Comparison of ENCODE assay signal across 9 cellular contexts in the genomic region with DNA sequence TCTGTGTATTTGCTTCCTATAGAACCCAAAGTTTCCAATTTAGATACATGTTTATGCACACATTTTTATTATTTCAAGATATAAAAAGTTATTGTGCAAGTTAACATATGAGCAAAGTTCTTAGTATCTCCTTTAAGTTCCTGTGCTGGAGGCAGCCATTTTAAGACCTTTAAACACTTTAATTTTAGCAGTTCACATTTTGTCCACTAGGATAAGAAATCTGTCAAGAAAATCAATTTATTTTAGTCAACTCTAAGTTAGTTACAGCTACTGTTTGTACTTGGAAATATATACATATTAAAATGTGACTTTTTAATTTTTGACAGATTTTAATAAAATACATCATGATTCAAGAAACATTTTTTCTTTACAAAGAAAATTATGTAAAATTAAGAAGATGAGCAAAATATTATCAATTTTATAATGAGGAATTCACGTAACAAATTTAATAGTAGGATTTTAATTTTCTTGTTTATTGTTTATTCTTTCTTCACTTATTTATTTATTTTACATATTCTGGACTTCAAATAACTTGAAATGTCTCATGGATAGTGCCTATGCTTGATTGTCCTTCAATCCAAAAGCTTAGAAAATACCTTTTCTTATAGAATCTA.
A peak's percentile ranks its signal among the peaks of the same experiment; 100 is the strongest.
DNase-seq lines count a peak whose midpoint lies in the region; ATAC-seq and TF ChIP-seq lines count a peak whose summit lies in the region.
"Had no signal": no experiment of that assay in that cellular context is flagged by ENCODE, and none has a peak within 500 bp of the region (broad histone marks: within the 10 kb centered on the region; RNA-seq: fewer than 3 reads in every experiment).

No MANE protein-coding gene starts in this region.

- no peaks in the 10 kb centered on the region for H3K4me1 Mint-ChIP-seq in activated naive CD8-positive, alpha-beta T cell treated with anti-CD3 and anti-CD28 coated beads for 36 hours

- H3K36me3 Mint-ChIP-seq in activated naive CD8-positive, alpha-beta T cell treated with anti-CD3 and anti-CD28 coated beads for 36 hours = no peaks in the 10 kb centered on the region

- no peaks in the 10 kb centered on the region for H3K36me3 ChIP-seq in left ventricle myocardium inferior
- H3K36me3 ChIP-seq in upper lobe of right lung = no peaks in the 10 kb centered on the region

- intact Hi-C loops in left ventricle myocardium inferior (cut with micrococcal nuclease) = no loop called here
- intact Hi-C loops in Right ventricle myocardium inferior (cut with DNase I) = no loop called here
- intact Hi-C loops in upper lobe of right lung (cut with DNase I) = no loop called here

- peak; percentile 27 for TF ChIP-seq CTCF in left ventricle myocardium inferior (IDR thresholded peaks at IDR 0.05; ENCODE audit: borderline replicate concordance)
- TF ChIP-seq CTCF in epithelial cell of esophagus (IDR thresholded peaks at IDR 0.05; ENCODE audit: insufficient read depth, low read depth, low read length, missing control alignments) = peak; percentile 21
- TF ChIP-seq CTCF in upper lobe of right lung (IDR thresholded peaks at IDR 0.05) = peak; percentile 11

- H3K27ac ChIP-seq in left ventricle myocardium inferior (replicated peaks) (no peak overlapping the region), upper lobe of right lung (no peak overlapping the region)

- no peak for ATAC-seq in Right ventricle myocardium inferior
- ATAC-seq in upper lobe of right lung = no peak
- no peak for ATAC-seq in HG02759 (IDR thresholded peaks at IDR 0.05; ENCODE audit: unreplicated experiment)

- no peaks in the 10 kb centered on the region for H3K9me3 Mint-ChIP-seq in activated naive CD8-positive, alpha-beta T cell treated with anti-CD3 and anti-CD28 coated beads for 36 hours

- H3K9me3 ChIP-seq in left ventricle myocardium inferior (replicated peaks) (no peaks in the 10 kb centered on the region), upper lobe of right lung (no peaks in the 10 kb centered on the region)

- no peak for DNase-seq in left ventricle myocardium inferior
- no peak for DNase-seq in Right ventricle myocardium inferior (ENCODE audit: missing footprints)
- peak; percentile 43 for DNase-seq in NAMALWA (ENCODE audit: low spot score)
- peak; percentile 44 for DNase-seq in epithelial cell of esophagus (ENCODE audit: low read depth)
- DNase-seq in upper lobe of right lung = no peak
- no peak for DNase-seq in activated naive CD8-positive, alpha-beta T cell treated with anti-CD3 and anti-CD28 coated beads for 36 hours
- DNase-seq in KG1 (lab: John Stamatoyannopoulos, UW) = no peak
- DNase-seq: Calu3 had no signal

- H3K27me3 ChIP-seq in left ventricle myocardium inferior (ENCODE audit: low read depth) (no peaks in the 10 kb centered on the region), upper lobe of right lung (no peaks in the 10 kb centered on the region)

- no peak overlapping the region for H3K4me3 Mint-ChIP-seq in activated naive CD8-positive, alpha-beta T cell treated with anti-CD3 and anti-CD28 coated beads for 36 hours

- H3K4me3 ChIP-seq in left ventricle myocardium inferior (no peak overlapping the region), epithelial cell of esophagus (ENCODE audit: low read length) (no peak overlapping the region), upper lobe of right lung (no peak overlapping the region)

- H3K4me1 ChIP-seq in left ventricle myocardium inferior (no peaks in the 10 kb centered on the region), upper lobe of right lung (no peaks in the 10 kb centered on the region)

- H3K27ac Mint-ChIP-seq in activated naive CD8-positive, alpha-beta T cell treated with anti-CD3 and anti-CD28 coated beads for 36 hours = no peak overlapping the region

- no peaks in the 10 kb centered on the region for H3K27me3 Mint-ChIP-seq in activated naive CD8-positive, alpha-beta T cell treated with anti-CD3 and anti-CD28 coated beads for 36 hours

Comparison
In these comparisons a context has a peak if more than half of its experiments do, and no peak if none do; other contexts are left out.
1. DNase-seq: peak in NAMALWA (single experiment) and epithelial cell of esophagus (single experiment); none in left ventricle myocardium inferior (single experiment), Right ventricle myocardium inferior (single experiment), upper lobe of right lung (single experiment), activated naive CD8-positive, alpha-beta T cell treated with anti-CD3 and anti-CD28 coated beads for 36 hours (single experiment) and KG1 (single experiment).
2. Peak in every context shown above with its lines, with median percentiles within 50 percentile points of each other: CTCF ChIP-seq.